In the genomic region with DNA sequence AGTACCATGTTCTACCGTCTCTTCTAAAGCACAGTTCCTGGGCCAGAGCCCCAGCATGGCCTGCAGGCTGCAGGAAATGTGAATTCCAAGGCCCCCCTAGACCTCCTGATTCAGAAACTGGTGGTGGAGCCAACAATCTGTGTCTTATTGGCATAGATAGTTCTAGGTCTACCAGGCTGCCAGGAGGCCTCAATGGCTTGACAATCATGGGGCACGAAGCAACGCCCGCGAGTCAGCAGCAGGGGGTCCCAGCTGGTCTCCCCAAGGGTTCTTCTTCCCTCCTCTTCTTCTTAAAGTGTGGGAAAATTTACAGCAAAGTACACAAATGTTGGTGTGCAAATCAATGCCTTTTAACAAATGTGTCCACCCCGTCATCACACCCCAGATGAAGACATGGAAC, we compare ENCODE assay signal across 19 cellular contexts. TPM values are rescaled to one million over a fixed set of nuclear protein-coding genes. Genes with fewer than 3 reads are reported as not detected.
A peak's percentile ranks its signal among the peaks of the same experiment; 100 is the strongest.
DNase-seq lines count a peak whose midpoint lies in the region; ATAC-seq, FAIRE-seq and TF ChIP-seq lines count a peak whose summit lies in the region.
"Had no signal": no experiment of that assay in that cellular context is flagged by ENCODE, and none has a peak within 500 bp of the region (broad histone marks: within the 10 kb centered on the region; RNA-seq: fewer than 3 reads in every experiment).

No MANE protein-coding gene starts in this region.

- POLR2A ChIA-PET in Caco-2 (lab: Charles Lee) (no interaction called here), PC-3 (lab: Charles Lee; ENCODE audit: unreplicated experiment) (no interaction called here)

- intact Hi-C loops in Caco-2 (cut with micrococcal nuclease; ENCODE audit: unreplicated experiment) (loop anchor here (10.0 kb wide), 1 partner anchor 176 kb away; no protein-coding TSS in a partner anchor), PC-3 (cut with micrococcal nuclease) (loop anchor here (10.0 kb wide), 1 partner anchor 146 kb away; no protein-coding TSS in a partner anchor), kidney (cut with DNase I) (no loop called here)

- H3K27ac ChIP-seq in PC-3 (ENCODE audit: low read length) (peak overlapping the region; percentile 95), kidney (ENCODE audit: low read depth in 2 of 2, low read length in 2 of 2) (peak overlapping the region in 1 of 2 donors; percentile 26), coronary artery (no peak overlapping the region)

- H3K79me2 ChIP-seq in PC-3 (ENCODE audit: low read length): peaks cover 21% of the 10 kb centered on the region

- H3K36me3 Mint-ChIP-seq in Caco-2 (ENCODE audit: insufficient read depth, unreplicated experiment): no peaks in the 10 kb centered on the region
- H3K36me3 Mint-ChIP-seq in type B pancreatic cell: no peaks in the 10 kb centered on the region

- H3K4me1 ChIP-seq in Caco-2 (peaks cover 6% of the 10 kb centered on the region), PC-3 (ENCODE audit: insufficient read depth, low read length) (peaks cover 40% of the 10 kb centered on the region), kidney (ENCODE audit: control insufficient read depth in 1 of 2, insufficient read depth in 1 of 2, low read depth in 1 of 2, low read length in 2 of 2) (no peaks in the 10 kb centered on the region)

- H3K27me3 Mint-ChIP-seq in Caco-2 (ENCODE audit: insufficient read depth, unreplicated experiment): no peaks in the 10 kb centered on the region
- H3K27me3 Mint-ChIP-seq in type B pancreatic cell: no peaks in the 10 kb centered on the region

- H3K4me2 ChIP-seq in PC-3 (ENCODE audit: low read length): peak overlapping the region; percentile 15
- H3K4me2 ChIP-seq: SK-N-SH had no signal

- no peak for ATAC-seq in PC-3

- H3K27me3 ChIP-seq in Caco-2 (replicated peaks; ENCODE audit: control insufficient read depth, insufficient read depth, low read length): no peaks in the 10 kb centered on the region
- H3K27me3 ChIP-seq in PC-3 (ENCODE audit: low read length): no peaks in the 10 kb centered on the region

- DNase-seq in Caco-2 (no peak), PC-3 (no peak), kidney (peak; percentile 52), type B pancreatic cell (ENCODE audit: extremely low spot score, unreplicated experiment) (no peak), kidney glomerular epithelial cell (lab: John Stamatoyannopoulos, UW) (no peak), coronary artery (ENCODE audit: low spot score) (no peak), medulla oblongata (ENCODE audit: extremely low spot score) (no peak)
- DNase-seq: AML-193, COR-L47, DMS153, KG1, MV-4-11, NCI-H1694 treated with DMSO at 0.1 percent for 48 hours, SHP77 treated with DMSO at 0.1 percent for 48 hours, SK-N-SH had no signal

- TF ChIP-seq CTCF in Caco-2 (IDR thresholded peaks at IDR 0.05; ENCODE audit: insufficient read depth in 1 of 2, low read depth in 1 of 2, low read length in 1 of 2, severe bottlenecking in 1 of 2, unreplicated experiment in 1 of 2) (no peak), PC-3 (conservative IDR thresholded peaks at IDR 0.05; ENCODE audit: low read depth, low read length) (no peak), kidney (IDR thresholded peaks at IDR 0.05; ENCODE audit: borderline replicate concordance, extremely low read depth, insufficient read depth) (no peak), type B pancreatic cell (conservative IDR thresholded peaks at IDR 0.05) (no peak), coronary artery (IDR thresholded peaks at IDR 0.05) (no peak)

- H3K36me3 ChIP-seq in Caco-2 (ENCODE audit: control insufficient read depth, insufficient read depth, low read length) (no peaks in the 10 kb centered on the region), PC-3 (ENCODE audit: low read depth, low read length) (no peaks in the 10 kb centered on the region), kidney (ENCODE audit: control insufficient read depth in 1 of 2, insufficient read depth in 2 of 2, low read length in 2 of 2) (no peaks in the 10 kb centered on the region)

- H3K9ac ChIP-seq in PC-3 (ENCODE audit: low read length): peak overlapping the region; percentile 76
- no peak overlapping the region for H3K9ac ChIP-seq in kidney (ENCODE audit: low read length in 2 of 2)
- H3K9ac ChIP-seq: SK-N-SH had no signal

- peak overlapping the region; percentile 60 for H3K27ac Mint-ChIP-seq in Caco-2 (ENCODE audit: unreplicated experiment)
- peak overlapping the region; percentile 76 for H3K27ac Mint-ChIP-seq in type B pancreatic cell

- CTCF ChIA-PET in Caco-2 (lab: Charles Lee): no interaction called here
- CTCF ChIA-PET in PC-3 (lab: Charles Lee): no interaction called here

- H4K20me1 ChIP-seq in PC-3 (ENCODE audit: low read length): no peaks in the 10 kb centered on the region

- H3K4me1 Mint-ChIP-seq in Caco-2 (ENCODE audit: low read depth, unreplicated experiment) (peaks cover 16% of the 10 kb centered on the region), type B pancreatic cell (ENCODE audit: unreplicated experiment) (peaks cover 4% of the 10 kb centered on the region)

- no peak for FAIRE-seq in kidney (lab: Jason Lieb, UNC)
- FAIRE-seq: GM12892, H1 had no signal

- H3K9me3 Mint-ChIP-seq in Caco-2 (ENCODE audit: unreplicated experiment) (no peaks in the 10 kb centered on the region), type B pancreatic cell (no peaks in the 10 kb centered on the region)

- H3K9me3 ChIP-seq in Caco-2 (no peaks in the 10 kb centered on the region), PC-3 (ENCODE audit: low read length) (no peaks in the 10 kb centered on the region), kidney (ENCODE audit: control insufficient read depth in 1 of 2, low read length in 2 of 2) (no peaks in the 10 kb centered on the region)
- H3K9me3 ChIP-seq: SK-N-SH had no signal

- no peaks in the 10 kb centered on the region for H3F3A ChIP-seq in PC-3 (ENCODE audit: low read length, unreplicated experiment)

- H2AFZ ChIP-seq in PC-3 (ENCODE audit: low read length): no peak overlapping the region

- H3K9me2 ChIP-seq in PC-3 (replicated peaks; ENCODE audit: low read length): no peaks in the 10 kb centered on the region
- H3K9me2 ChIP-seq: SK-N-SH had no signal

- BruUV-seq in Caco-2 (replicated peaks; lab: Mats Ljungman, UMichigan): no TSS peak
- no TSS peak for BruUV-seq in PC-3 (replicated peaks; lab: Mats Ljungman, UMichigan)

- H3K4me3 Mint-ChIP-seq in Caco-2 (ENCODE audit: unreplicated experiment) (no peak overlapping the region), type B pancreatic cell (no peak overlapping the region)

- no peak overlapping the region for H3K4me3 ChIP-seq in Caco-2 (ENCODE audit: low read depth, low read length)
- no peak overlapping the region for H3K4me3 ChIP-seq in PC-3 (ENCODE audit: low read length)
- no peak overlapping the region for H3K4me3 ChIP-seq in kidney (ENCODE audit: low read length in 2 of 2)
- no peak overlapping the region for H3K4me3 ChIP-seq in coronary artery

RNA-seq across cellular contexts. Expression of a gene that starts 33.3 kb away (rescaled TPM):
- total RNA-seq in Caco-2 (2022): 284 and 311 TPM in 2 replicates
- total RNA-seq in PC-3 (2014; rRNA removed): 1,274 and 1,459 TPM in 2 replicates
- total RNA-seq in kidney: 250 TPM
- polyA plus RNA-seq in kidney (ENCODE audit: insufficient read depth, low read depth, low replicate concordance): 120 TPM
- total RNA-seq in type B pancreatic cell (ENCODE audit: low replicate concordance): 275 and 367 TPM in 2 replicates

RNA-seq across cellular contexts. Expression of a gene that starts 37.1 kb away (rescaled TPM):
- not detected in 2 replicates for total RNA-seq in Caco-2 (2022)
- not detected in 2 replicates for total RNA-seq in PC-3 (2014; rRNA removed)
- total RNA-seq in kidney: 1.4 TPM
- polyA plus RNA-seq in kidney (ENCODE audit: insufficient read depth, low read depth, low replicate concordance): not detected
- total RNA-seq in type B pancreatic cell (ENCODE audit: low replicate concordance): not detected in 2 replicates
- total RNA-seq: H1, HepG2, NCI-H460 had no signal
- polyA plus RNA-seq: H1, HepG2, SK-N-SH had no signal
